17 cellular contexts compared by ENCODE assay signal in the genomic region with DNA sequence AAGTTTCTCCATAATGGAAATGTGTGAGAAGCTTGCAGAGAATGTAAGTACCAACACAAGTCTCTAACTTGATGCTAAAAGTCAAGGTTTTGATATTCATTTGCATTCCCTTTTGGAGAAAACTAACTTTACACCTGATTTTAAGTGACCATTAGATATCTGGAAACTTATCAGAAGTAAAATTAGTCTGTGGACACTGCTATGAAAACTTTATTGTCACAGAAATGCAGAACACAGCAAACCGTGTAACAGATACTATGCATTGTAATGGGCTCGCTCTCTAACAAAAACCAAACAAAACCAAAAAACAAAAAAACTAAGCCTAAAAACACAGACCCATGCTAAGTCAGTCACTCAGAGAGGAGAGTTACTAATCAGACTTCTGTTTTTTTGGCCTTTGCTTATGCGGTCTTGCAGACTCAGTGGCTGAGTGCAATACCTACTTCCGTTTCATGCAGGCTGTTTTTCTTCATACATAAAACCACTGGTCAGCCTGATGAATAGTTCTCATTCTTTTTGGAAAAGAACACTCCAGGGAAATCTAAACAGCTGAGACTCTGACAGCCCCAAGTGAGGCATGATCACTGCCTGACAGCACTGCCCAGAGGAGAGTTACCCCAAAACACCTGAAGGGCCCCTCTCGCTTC. TPM values are rescaled to one million over a fixed set of nuclear protein-coding genes. Genes with fewer than 3 reads are reported as not detected.
A peak's percentile ranks its signal among the peaks of the same experiment; 100 is the strongest.
DNase-seq lines count a peak whose midpoint lies in the region; TF ChIP-seq lines count a peak whose summit lies in the region.
"Had no signal": no experiment of that assay in that cellular context is flagged by ENCODE, and none has a peak within 500 bp of the region (broad histone marks: within the 10 kb centered on the region; RNA-seq: fewer than 3 reads in every experiment).

No MANE protein-coding gene starts in this region.

- intact Hi-C loops in ascending aorta (cut with DNase I) = no loop called here

- no peaks in the 10 kb centered on the region for H3K27me3 ChIP-seq in ascending aorta
- no peaks in the 10 kb centered on the region for H3K27me3 ChIP-seq in smooth muscle cell (ENCODE audit: low read depth)
- H3K27me3 ChIP-seq: esophagus muscularis mucosa, stomach had no signal

- H3K27ac ChIP-seq in ascending aorta (peak overlapping the region; percentile 38 to 42), smooth muscle cell (ENCODE audit: low read depth) (no peak overlapping the region)
- H3K27ac ChIP-seq: esophagus muscularis mucosa, parathyroid adenoma had no signal

- no peaks in the 10 kb centered on the region for H3F3A ChIP-seq in smooth muscle cell (ENCODE audit: low read depth)

- peaks cover 13% of the 10 kb centered on the region for H3K36me3 Mint-ChIP-seq in activated CD4-positive, alpha-beta T cell treated with anti-CD3 and anti-CD28 coated beads, Interleukin-2, amount 10 ng/mL, durations not matched to agents 7 days and 5 days (ENCODE audit: low read depth)

- H3K27me3 Mint-ChIP-seq in activated CD4-positive, alpha-beta T cell treated with anti-CD3 and anti-CD28 coated beads, Interleukin-2, amount 10 ng/mL, durations not matched to agents 7 days and 5 days = no peaks in the 10 kb centered on the region

- CTCF ChIA-PET in activated CD4-positive, alpha-beta T cell treated with anti-CD3 and anti-CD28 coated beads, Interleukin-2, amount 10 ng/mL, durations not matched to agents 7 days and 5 days (lab: Charles Lee) = interaction anchor here (0.6 to 1.2 kb wide), 2 partner anchors 14 to 416 kb away, joined by 3 to 4 read pairs; no protein-coding TSS in a partner anchor

- H3K9me3 ChIP-seq in ascending aorta = no peaks in the 10 kb centered on the region
- H3K9me3 ChIP-seq in smooth muscle cell (replicated peaks; ENCODE audit: low read depth) = no peaks in the 10 kb centered on the region
- H3K9me3 ChIP-seq: esophagus muscularis mucosa, stomach had no signal

- H3K4me1 Mint-ChIP-seq in activated CD4-positive, alpha-beta T cell treated with anti-CD3 and anti-CD28 coated beads, Interleukin-2, amount 10 ng/mL, durations not matched to agents 7 days and 5 days = peaks cover 6% of the 10 kb centered on the region

- no peaks in the 10 kb centered on the region for H3K9me3 Mint-ChIP-seq in activated CD4-positive, alpha-beta T cell treated with anti-CD3 and anti-CD28 coated beads, Interleukin-2, amount 10 ng/mL, durations not matched to agents 7 days and 5 days
- H3K9me3 Mint-ChIP-seq: activated T-helper 2 cell treated with anti-CD3 and anti-CD28 coated beads, Interferon-gamma antibody, Interleukin-2, Interleukin-4, amounts not matched to agents 10 μg/mL and 5 μg/mL and 100 μg/mL, durations not matched to agents 14 hours and 24 hours and 36 hours; HFFc6 had no signal

- no peak overlapping the region for H3K4me2 ChIP-seq in smooth muscle cell

- H2AFZ ChIP-seq in smooth muscle cell (ENCODE audit: low read depth) = no peak overlapping the region
- H2AFZ ChIP-seq: parathyroid adenoma had no signal

- no peaks in the 10 kb centered on the region for H3K79me2 ChIP-seq in smooth muscle cell (ENCODE audit: low read depth)
- H3K79me2 ChIP-seq: parathyroid adenoma had no signal

- WGBS in smooth muscle cell (ENCODE audit: low lambda C conversion rate) = 90% methylated on average over 5 of the region's 5 CpGs

- H3K4me3 Mint-ChIP-seq in activated CD4-positive, alpha-beta T cell treated with anti-CD3 and anti-CD28 coated beads, Interleukin-2, amount 10 ng/mL, durations not matched to agents 7 days and 5 days = no peak overlapping the region
- H3K4me3 Mint-ChIP-seq: activated CD8-positive, alpha-beta T cell treated with anti-CD3 and anti-CD28 coated beads, Interleukin-2, amount 10 ng/mL, durations not matched to agents 7 days and 5 days; HFFc6 had no signal

- POLR2A ChIA-PET in activated CD4-positive, alpha-beta T cell treated with anti-CD3 and anti-CD28 coated beads, Interleukin-2, amount 10 ng/mL, durations not matched to agents 7 days and 5 days (lab: Charles Lee) = no interaction called here

- H3K27ac Mint-ChIP-seq in activated CD4-positive, alpha-beta T cell treated with anti-CD3 and anti-CD28 coated beads, Interleukin-2, amount 10 ng/mL, durations not matched to agents 7 days and 5 days = no peak overlapping the region
- H3K27ac Mint-ChIP-seq: activated CD8-positive, alpha-beta T cell treated with anti-CD3 and anti-CD28 coated beads, Interleukin-2, amount 10 ng/mL, durations not matched to agents 7 days and 5 days; activated T-helper 2 cell treated with anti-CD3 and anti-CD28 coated beads, Interferon-gamma antibody, Interleukin-2, Interleukin-4, amounts not matched to agents 10 μg/mL and 5 μg/mL and 100 μg/mL, durations not matched to agents 14 hours and 24 hours and 36 hours; HFFc6 had no signal

- TF ChIP-seq CTCF in ascending aorta (IDR thresholded peaks at IDR 0.05) = no peak
- TF ChIP-seq CTCF in smooth muscle cell (IDR thresholded peaks at IDR 0.05; ENCODE audit: borderline replicate concordance, insufficient read depth, poor library complexity, severe bottlenecking) = no peak

- peaks cover 0 to 1% of the 10 kb centered on the region in 2 donors for H3K4me1 ChIP-seq in ascending aorta
- H3K4me1 ChIP-seq in smooth muscle cell (ENCODE audit: low read depth) = no peaks in the 10 kb centered on the region

- H4K20me1 ChIP-seq in smooth muscle cell (ENCODE audit: low read depth) = no peaks in the 10 kb centered on the region

- no peak overlapping the region for H3K9ac ChIP-seq in smooth muscle cell (ENCODE audit: low read depth)
- H3K9ac ChIP-seq: parathyroid adenoma had no signal

- DNase-seq in MV-4-11 (lab: John Stamatoyannopoulos, UW) (peak; percentile 90), ascending aorta (ENCODE audit: low spot score in 2 of 2) (no peak), left kidney (ENCODE audit: low read depth, low spot score) (peak; percentile 24), superior temporal gyrus (ENCODE audit: extremely low spot score) (peak; percentile 51), smooth muscle cell (lab: John Stamatoyannopoulos, UW; ENCODE audit: unreplicated experiment) (no peak), SHP77 (lab: John Stamatoyannopoulos, UW) (no peak)
- no peak for DNase-seq in activated CD4-positive, alpha-beta T cell treated with anti-CD3 and anti-CD28 coated beads, Interleukin-2, amount 10 ng/mL, durations not matched to agents 7 days and 5 days
- DNase-seq: activated CD8-positive, alpha-beta T cell treated with anti-CD3 and anti-CD28 coated beads, Interleukin-2, amount 10 ng/mL, durations not matched to agents 7 days and 5 days; DMS 273 treated with DMSO at 0.1 percent for 48 hours; HFFc6; hippocampal formation; NCI-H1436 treated with DMSO at 0.1 percent for 48 hours; NCI-H446; stomach had no signal

- H3K36me3 ChIP-seq in ascending aorta (peaks cover 27 to 51% of the 10 kb centered on the region in 2 donors), smooth muscle cell (ENCODE audit: low read depth) (no peaks in the 10 kb centered on the region)

- no peak overlapping the region for H3K4me3 ChIP-seq in ascending aorta
- no peak overlapping the region for H3K4me3 ChIP-seq in smooth muscle cell
- H3K4me3 ChIP-seq: esophagus muscularis mucosa, stomach had no signal

RNA-seq across cellular contexts. Expression of gene NRDE2, which starts 35.7 kb away (rescaled TPM):
- total RNA-seq in ascending aorta (9.2 TPM), smooth muscle cell (7.5 and 8.0 TPM in 2 replicates)
- 9.9 and 17.5 TPM in 2 replicates for polyA plus RNA-seq in smooth muscle cell
- total RNA-seq in activated CD4-positive, alpha-beta T cell treated with anti-CD3 and anti-CD28 coated beads, Interleukin-2, amount 10 ng/mL, durations not matched to agents 7 days and 5 days = 10 to 100 TPM; 21.2 to 23.2 TPM

RNA-seq across cellular contexts. Expression of gene PSMC1, which starts 39.6 kb away (rescaled TPM):
- total RNA-seq in ascending aorta (93.2 TPM), smooth muscle cell (151 and 185 TPM in 2 replicates)
- polyA plus RNA-seq in smooth muscle cell = 163 and 172 TPM in 2 replicates
- 10 to 100 TPM; 78.6 to 85.6 TPM for total RNA-seq in activated CD4-positive, alpha-beta T cell treated with anti-CD3 and anti-CD28 coated beads, Interleukin-2, amount 10 ng/mL, durations not matched to agents 7 days and 5 days

Comparison
In these comparisons a context has a peak if more than half of its experiments do, and no peak if none do; other contexts are left out.
1. DNase-seq: peak in MV-4-11 (single experiment), left kidney (single experiment) and superior temporal gyrus (single experiment); none in ascending aorta (0 of 2), smooth muscle cell (single experiment), SHP77 (0 of 2) and activated CD4-positive, alpha-beta T cell treated with anti-CD3 and anti-CD28 coated beads, Interleukin-2, amount 10 ng/mL, durations not matched to agents 7 days and 5 days (single experiment).